Comparison of ENCODE assay signal across 1 cellular context in genomic region chr5:58151414-58151813, GRCh38.
TF ChIP-seq lines count a peak whose summit lies in the region.

No MANE protein-coding gene starts in this region.

TF ChIP-seq in GM23338, 12 proteins besides CTCF, POLR2A, EP300 and RAD21 (continued from another document):
- TF ChIP-seq STAT1 (IDR thresholded peaks at IDR 0.05; ENCODE audit: unreplicated experiment) (no peak), EZH2phosphoT487 (IDR thresholded peaks at IDR 0.05; ENCODE audit: unreplicated experiment) (no peak), ZNF331 (CRISPR knock-in tag; IDR thresholded peaks at IDR 0.05; ENCODE audit: low read depth) (no peak), CREB1 (CRISPR knock-in tag; IDR thresholded peaks at IDR 0.05; ENCODE audit: low read depth) (no peak), ZNF462 (CRISPR knock-in tag; IDR thresholded peaks at IDR 0.05) (no peak), ZNF114 (CRISPR knock-in tag; IDR thresholded peaks at IDR 0.05) (no peak), NANOG (IDR thresholded peaks at IDR 0.05; ENCODE audit: borderline replicate concordance) (no peak)
